Comparison of ENCODE assay signal across 1 cellular context in the genomic region with DNA sequence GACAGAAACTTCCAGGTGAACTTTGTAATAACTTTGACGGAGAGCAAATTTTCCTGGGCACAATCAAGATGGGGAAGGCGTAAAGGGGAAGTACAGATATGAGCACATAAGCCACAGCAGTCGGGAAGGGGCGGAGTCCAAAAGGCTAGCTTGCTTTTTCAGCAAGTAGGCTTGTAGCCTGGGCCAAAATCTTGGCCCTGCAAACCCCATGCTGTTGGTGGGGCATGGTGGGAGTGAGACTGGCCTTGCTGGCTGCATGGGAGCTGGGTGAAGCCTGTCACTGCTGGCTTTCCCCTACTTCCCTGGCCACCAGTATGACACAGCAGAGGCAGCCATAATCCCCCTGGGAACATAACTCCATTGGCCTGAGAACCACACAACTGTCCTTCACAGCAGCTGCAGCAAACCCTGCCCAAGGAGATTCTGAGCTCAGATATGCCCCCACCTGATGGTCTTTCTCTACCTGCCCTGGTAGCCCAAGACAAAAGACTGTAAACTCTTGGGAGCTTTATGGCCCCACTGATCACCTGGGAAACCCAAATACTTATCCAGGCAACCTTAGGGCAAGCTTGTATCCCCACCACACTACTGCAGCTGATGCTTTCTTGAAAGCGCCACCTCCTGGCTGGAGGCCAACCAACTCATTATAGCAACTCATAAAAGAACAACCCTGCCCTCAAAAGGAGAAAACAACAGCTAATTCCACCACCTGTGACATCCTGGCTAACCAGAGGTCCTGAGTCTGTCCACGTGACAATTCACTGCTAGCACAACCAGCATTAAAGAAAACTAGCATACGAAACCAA.
TF ChIP-seq lines count a peak whose summit lies in the region.

No MANE protein-coding gene starts in this region.

TF ChIP-seq in GM23338, 12 proteins besides CTCF, POLR2A, EP300 and RAD21 (continued from another document):
- TF ChIP-seq, protein P1, sequence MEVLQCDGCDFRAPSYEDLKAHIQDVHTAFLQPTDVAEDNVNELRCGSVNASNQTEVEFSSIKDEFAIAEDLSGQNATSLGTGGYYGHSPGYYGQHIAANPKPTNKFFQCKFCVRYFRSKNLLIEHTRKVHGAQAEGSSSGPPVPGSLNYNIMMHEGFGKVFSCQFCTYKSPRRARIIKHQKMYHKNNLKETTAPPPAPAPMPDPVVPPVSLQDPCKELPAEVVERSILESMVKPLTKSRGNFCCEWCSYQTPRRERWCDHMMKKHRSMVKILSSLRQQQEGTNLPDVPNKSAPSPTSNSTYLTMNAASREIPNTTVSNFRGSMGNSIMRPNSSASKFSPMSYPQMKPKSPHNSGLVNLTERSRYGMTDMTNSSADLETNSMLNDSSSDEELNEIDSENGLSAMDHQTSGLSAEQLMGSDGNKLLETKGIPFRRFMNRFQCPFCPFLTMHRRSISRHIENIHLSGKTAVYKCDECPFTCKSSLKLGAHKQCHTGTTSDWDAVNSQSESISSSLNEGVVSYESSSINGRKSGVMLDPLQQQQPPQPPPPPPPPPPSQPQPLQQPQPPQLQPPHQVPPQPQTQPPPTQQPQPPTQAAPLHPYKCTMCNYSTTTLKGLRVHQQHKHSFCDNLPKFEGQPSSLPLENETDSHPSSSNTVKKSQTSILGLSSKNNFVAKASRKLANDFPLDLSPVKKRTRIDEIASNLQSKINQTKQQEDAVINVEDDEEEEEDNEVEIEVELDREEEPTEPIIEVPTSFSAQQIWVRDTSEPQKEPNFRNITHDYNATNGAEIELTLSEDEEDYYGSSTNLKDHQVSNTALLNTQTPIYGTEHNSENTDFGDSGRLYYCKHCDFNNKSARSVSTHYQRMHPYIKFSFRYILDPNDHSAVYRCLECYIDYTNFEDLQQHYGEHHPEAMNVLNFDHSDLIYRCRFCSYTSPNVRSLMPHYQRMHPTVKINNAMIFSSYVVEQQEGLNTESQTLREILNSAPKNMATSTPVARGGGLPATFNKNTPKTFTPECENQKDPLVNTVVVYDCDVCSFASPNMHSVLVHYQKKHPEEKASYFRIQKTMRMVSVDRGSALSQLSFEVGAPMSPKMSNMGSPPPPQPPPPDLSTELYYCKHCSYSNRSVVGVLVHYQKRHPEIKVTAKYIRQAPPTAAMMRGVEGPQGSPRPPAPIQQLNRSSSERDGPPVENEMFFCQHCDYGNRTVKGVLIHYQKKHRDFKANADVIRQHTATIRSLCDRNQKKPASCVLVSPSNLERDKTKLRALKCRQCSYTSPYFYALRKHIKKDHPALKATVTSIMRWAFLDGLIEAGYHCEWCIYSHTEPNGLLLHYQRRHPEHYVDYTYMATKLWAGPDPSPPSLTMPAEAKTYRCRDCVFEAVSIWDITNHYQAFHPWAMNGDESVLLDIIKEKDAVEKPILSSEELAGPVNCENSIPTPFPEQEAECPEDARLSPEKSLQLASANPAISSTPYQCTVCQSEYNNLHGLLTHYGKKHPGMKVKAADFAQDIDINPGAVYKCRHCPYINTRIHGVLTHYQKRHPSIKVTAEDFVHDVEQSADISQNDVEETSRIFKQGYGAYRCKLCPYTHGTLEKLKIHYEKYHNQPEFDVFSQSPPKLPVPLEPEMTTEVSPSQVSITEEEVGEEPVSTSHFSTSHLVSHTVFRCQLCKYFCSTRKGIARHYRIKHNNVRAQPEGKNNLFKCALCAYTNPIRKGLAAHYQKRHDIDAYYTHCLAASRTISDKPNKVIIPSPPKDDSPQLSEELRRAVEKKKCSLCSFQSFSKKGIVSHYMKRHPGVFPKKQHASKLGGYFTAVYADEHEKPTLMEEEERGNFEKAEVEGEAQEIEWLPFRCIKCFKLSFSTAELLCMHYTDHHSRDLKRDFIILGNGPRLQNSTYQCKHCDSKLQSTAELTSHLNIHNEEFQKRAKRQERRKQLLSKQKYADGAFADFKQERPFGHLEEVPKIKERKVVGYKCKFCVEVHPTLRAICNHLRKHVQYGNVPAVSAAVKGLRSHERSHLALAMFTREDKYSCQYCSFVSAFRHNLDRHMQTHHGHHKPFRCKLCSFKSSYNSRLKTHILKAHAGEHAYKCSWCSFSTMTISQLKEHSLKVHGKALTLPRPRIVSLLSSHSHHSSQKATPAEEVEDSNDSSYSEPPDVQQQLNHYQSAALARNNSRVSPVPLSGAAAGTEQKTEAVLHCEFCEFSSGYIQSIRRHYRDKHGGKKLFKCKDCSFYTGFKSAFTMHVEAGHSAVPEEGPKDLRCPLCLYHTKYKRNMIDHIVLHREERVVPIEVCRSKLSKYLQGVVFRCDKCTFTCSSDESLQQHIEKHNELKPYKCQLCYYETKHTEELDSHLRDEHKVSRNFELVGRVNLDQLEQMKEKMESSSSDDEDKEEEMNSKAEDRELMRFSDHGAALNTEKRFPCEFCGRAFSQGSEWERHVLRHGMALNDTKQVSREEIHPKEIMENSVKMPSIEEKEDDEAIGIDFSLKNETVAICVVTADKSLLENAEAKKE (CRISPR knock-in tag; IDR thresholded peaks at IDR 0.05), result no peak
- no peak for TF ChIP-seq JUNB (IDR thresholded peaks at IDR 0.05; ENCODE audit: unreplicated experiment)
- no peak for TF ChIP-seq EZH2 (IDR thresholded peaks at IDR 0.05; ENCODE audit: low read depth, unreplicated experiment)
- no peak for TF ChIP-seq ZNF114 (CRISPR knock-in tag; IDR thresholded peaks at IDR 0.05)
- TF ChIP-seq STAT1 (IDR thresholded peaks at IDR 0.05; ENCODE audit: unreplicated experiment), result no peak
- TF ChIP-seq, protein P2, sequence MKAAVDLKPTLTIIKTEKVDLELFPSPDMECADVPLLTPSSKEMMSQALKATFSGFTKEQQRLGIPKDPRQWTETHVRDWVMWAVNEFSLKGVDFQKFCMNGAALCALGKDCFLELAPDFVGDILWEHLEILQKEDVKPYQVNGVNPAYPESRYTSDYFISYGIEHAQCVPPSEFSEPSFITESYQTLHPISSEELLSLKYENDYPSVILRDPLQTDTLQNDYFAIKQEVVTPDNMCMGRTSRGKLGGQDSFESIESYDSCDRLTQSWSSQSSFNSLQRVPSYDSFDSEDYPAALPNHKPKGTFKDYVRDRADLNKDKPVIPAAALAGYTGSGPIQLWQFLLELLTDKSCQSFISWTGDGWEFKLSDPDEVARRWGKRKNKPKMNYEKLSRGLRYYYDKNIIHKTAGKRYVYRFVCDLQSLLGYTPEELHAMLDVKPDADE (IDR thresholded peaks at IDR 0.05), result no peak
- TF ChIP-seq, protein P3, sequence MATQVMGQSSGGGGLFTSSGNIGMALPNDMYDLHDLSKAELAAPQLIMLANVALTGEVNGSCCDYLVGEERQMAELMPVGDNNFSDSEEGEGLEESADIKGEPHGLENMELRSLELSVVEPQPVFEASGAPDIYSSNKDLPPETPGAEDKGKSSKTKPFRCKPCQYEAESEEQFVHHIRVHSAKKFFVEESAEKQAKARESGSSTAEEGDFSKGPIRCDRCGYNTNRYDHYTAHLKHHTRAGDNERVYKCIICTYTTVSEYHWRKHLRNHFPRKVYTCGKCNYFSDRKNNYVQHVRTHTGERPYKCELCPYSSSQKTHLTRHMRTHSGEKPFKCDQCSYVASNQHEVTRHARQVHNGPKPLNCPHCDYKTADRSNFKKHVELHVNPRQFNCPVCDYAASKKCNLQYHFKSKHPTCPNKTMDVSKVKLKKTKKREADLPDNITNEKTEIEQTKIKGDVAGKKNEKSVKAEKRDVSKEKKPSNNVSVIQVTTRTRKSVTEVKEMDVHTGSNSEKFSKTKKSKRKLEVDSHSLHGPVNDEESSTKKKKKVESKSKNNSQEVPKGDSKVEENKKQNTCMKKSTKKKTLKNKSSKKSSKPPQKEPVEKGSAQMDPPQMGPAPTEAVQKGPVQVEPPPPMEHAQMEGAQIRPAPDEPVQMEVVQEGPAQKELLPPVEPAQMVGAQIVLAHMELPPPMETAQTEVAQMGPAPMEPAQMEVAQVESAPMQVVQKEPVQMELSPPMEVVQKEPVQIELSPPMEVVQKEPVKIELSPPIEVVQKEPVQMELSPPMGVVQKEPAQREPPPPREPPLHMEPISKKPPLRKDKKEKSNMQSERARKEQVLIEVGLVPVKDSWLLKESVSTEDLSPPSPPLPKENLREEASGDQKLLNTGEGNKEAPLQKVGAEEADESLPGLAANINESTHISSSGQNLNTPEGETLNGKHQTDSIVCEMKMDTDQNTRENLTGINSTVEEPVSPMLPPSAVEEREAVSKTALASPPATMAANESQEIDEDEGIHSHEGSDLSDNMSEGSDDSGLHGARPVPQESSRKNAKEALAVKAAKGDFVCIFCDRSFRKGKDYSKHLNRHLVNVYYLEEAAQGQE (IDR thresholded peaks at IDR 0.05; ENCODE audit: unreplicated experiment), result no peak
- no peak for TF ChIP-seq EZH2phosphoT487 (IDR thresholded peaks at IDR 0.05; ENCODE audit: unreplicated experiment)
